In genomic region chr1:40980068-40980452, GRCh38 we compare ENCODE assay signal across 9 cellular contexts. TPM values are rescaled to one million over a fixed set of nuclear protein-coding genes. Genes with fewer than 3 reads are reported as not detected.
DNase-seq lines count a peak whose midpoint lies in the region; ATAC-seq and TF ChIP-seq lines count a peak whose summit lies in the region.
"Had no signal": no experiment of that assay in that cellular context is flagged by ENCODE, and none has a peak within 500 bp of the region (broad histone marks: within the 10 kb centered on the region; RNA-seq: fewer than 3 reads in every experiment).

No MANE protein-coding gene starts in this region.

- peaks cover 10% of the 10 kb centered on the region for H3K36me3 ChIP-seq in CD8-positive, alpha-beta memory T cell (ENCODE audit: insufficient read depth, low read length)
- H3K36me3 ChIP-seq in MM.1S (replicated peaks; ENCODE audit: insufficient read depth, low read length) (peaks cover 14% of the 10 kb centered on the region), neutrophil (no peaks in the 10 kb centered on the region)

- H3F3A ChIP-seq in MM.1S (ENCODE audit: insufficient read depth, low read length), result 0 out of 2 replicates have a peak, but pooled peaks cover 6% of the 10 kb centered on the region

- peaks cover 20% of the 10 kb centered on the region; the same call in 1 of the 2 replicates for H4K20me1 ChIP-seq in MM.1S (ENCODE audit: insufficient read depth, low read length)

- peak overlapping the region; percentile 97 for H3K9ac ChIP-seq in MM.1S (ENCODE audit: low read length)

- no peaks in the 10 kb centered on the region for H3K9me2 ChIP-seq in MM.1S (replicated peaks; ENCODE audit: insufficient read depth, low read length)

- peaks cover 3 to 23% (median 4%) of the 10 kb centered on the region in 3 donors for H3K36me3 Mint-ChIP-seq in CD8-positive, alpha-beta memory T cell

- POLR2A ChIA-PET in CD8-positive, alpha-beta memory T cell (lab: Charles Lee), result interaction anchor here (0.6 to 2.1 kb wide), 5 partner anchors 24 to 1404 kb away, joined by 3 to 17 read pairs (median 4); partner anchors contain the start of genes CITED4 and NFYC

- peak overlapping the region; percentile 93; the same call in 1 of the 2 replicates for H3K4me2 ChIP-seq in MM.1S (ENCODE audit: low read depth, low read length)

- H3K4me3 ChIP-seq in CD8-positive, alpha-beta memory T cell (ENCODE audit: low read length), result peak overlapping the region; percentile 69
- peak overlapping the region; percentile 85 for H3K4me3 ChIP-seq in MM.1S (ENCODE audit: low read length)
- H3K4me3 ChIP-seq in neutrophil (ENCODE audit: low read depth in 1 of 2, low read length in 1 of 2), result peak overlapping the region; percentile 92 to 100

- peak; percentile 13 for ATAC-seq in GM21737 (IDR thresholded peaks at IDR 0.05; ENCODE audit: unreplicated experiment)
- no peak for ATAC-seq in GM18909 (IDR thresholded peaks at IDR 0.05; ENCODE audit: poor library complexity, unreplicated experiment)

- H3K4me1 ChIP-seq in CD8-positive, alpha-beta memory T cell (ENCODE audit: insufficient read depth, low read length), result peaks cover 27% of the 10 kb centered on the region
- H3K4me1 ChIP-seq in MM.1S (ENCODE audit: low read length), result peaks cover 14% of the 10 kb centered on the region
- peaks cover 9 to 16% of the 10 kb centered on the region in 2 experiments for H3K4me1 ChIP-seq in neutrophil (ENCODE audit: control insufficient read depth in 1 of 2, insufficient read depth in 1 of 2, low read depth in 1 of 2, low read length in 1 of 2)

- no peaks in the 10 kb centered on the region for H3K27me3 ChIP-seq in CD8-positive, alpha-beta memory T cell (ENCODE audit: insufficient read depth, low read length, poor library complexity, severe bottlenecking)
- H3K27me3 ChIP-seq in MM.1S (replicated peaks; ENCODE audit: insufficient read depth, low read length) (no peaks in the 10 kb centered on the region), neutrophil (no peaks in the 10 kb centered on the region)

- no peaks in the 10 kb centered on the region for H3K9me3 ChIP-seq in CD8-positive, alpha-beta memory T cell (ENCODE audit: low read length)
- H3K9me3 ChIP-seq in MM.1S (replicated peaks; ENCODE audit: insufficient read depth, low read length) (no peaks in the 10 kb centered on the region), neutrophil (no peaks in the 10 kb centered on the region)

- peaks cover 51% of the 10 kb centered on the region for H3K79me2 ChIP-seq in MM.1S (ENCODE audit: low read length)

- peaks cover 22 to 36% (median 27%) of the 10 kb centered on the region in 3 donors for H3K4me1 Mint-ChIP-seq in CD8-positive, alpha-beta memory T cell

- DNase-seq in CD8-positive, alpha-beta memory T cell, result no peak
- no peak for DNase-seq in MM.1S
- no peak for DNase-seq in epithelial cell of prostate (ENCODE audit: low read depth, low spot score)
- no peak for DNase-seq in globus pallidus (ENCODE audit: low spot score)
- no peak for DNase-seq in OCI-M1 (lab: John Stamatoyannopoulos, UW)

- peak overlapping the region; percentile 46 for H2AFZ ChIP-seq in MM.1S (ENCODE audit: low read length)

- no peaks in the 10 kb centered on the region for H3K27me3 Mint-ChIP-seq in CD8-positive, alpha-beta memory T cell

- TF ChIP-seq CTCF in MM.1S (IDR thresholded peaks at IDR 0.05; ENCODE audit: low read length), result no peak
- no peak for TF ChIP-seq CTCF in neutrophil (IDR thresholded peaks at IDR 0.05)

- H3K27ac Mint-ChIP-seq in CD8-positive, alpha-beta memory T cell, result peak overlapping the region; percentile 94 to 99 (median 95)

- CTCF ChIA-PET in CD8-positive, alpha-beta memory T cell (lab: Charles Lee), result interaction anchor here (1.1 to 8.1 kb wide), 5 partner anchors 24 to 289 kb away, joined by 3 to 41 read pairs (median 3); partner anchors contain the start of genes CITED4 and NFYC

- peak overlapping the region; percentile 76 for H3K27ac ChIP-seq in CD8-positive, alpha-beta memory T cell (ENCODE audit: low read depth, low read length)
- H3K27ac ChIP-seq in MM.1S (ENCODE audit: low read length), result peak overlapping the region; percentile 98; the same call in 1 of the 2 replicates
- peak overlapping the region; percentile 86 for H3K27ac ChIP-seq in epithelial cell of prostate
- peak overlapping the region; percentile 77 for H3K27ac ChIP-seq in neutrophil

- peak overlapping the region; percentile 87 to 98 (median 95) for H3K4me3 Mint-ChIP-seq in CD8-positive, alpha-beta memory T cell

- H3K9me3 Mint-ChIP-seq in CD8-positive, alpha-beta memory T cell, result no peaks in the 10 kb centered on the region

RNA-seq across cellular contexts. Expression of gene CTPS1, which starts 0.6 kb away (rescaled TPM):
- 100 to 1,000 TPM; 151 to 156 TPM for total RNA-seq in CD8-positive, alpha-beta memory T cell
- polyA plus RNA-seq in CD8-positive, alpha-beta memory T cell, result 15.5 TPM

RNA-seq across cellular contexts. Expression of gene SLFNL1, which starts 41.5 kb away (rescaled TPM):
- under 1 TPM in 1 of 2 experiments, not detected in 1; 0.09 TPM for total RNA-seq in CD8-positive, alpha-beta memory T cell
- 0.44 TPM for polyA plus RNA-seq in CD8-positive, alpha-beta memory T cell
- total RNA-seq: HT1080 had no signal
